Comparison of ENCODE assay signal across 8 cellular contexts in genomic region chr13:38763446-38764381, GRCh38.
A peak's percentile ranks its signal among the peaks of the same experiment; 100 is the strongest.
DNase-seq lines count a peak whose midpoint lies in the region; ATAC-seq, FAIRE-seq and TF ChIP-seq lines count a peak whose summit lies in the region.

No MANE protein-coding gene starts in this region.

- no peak overlapping the region for H2AFZ ChIP-seq in K562 (ENCODE audit: low read depth, low read length)

- H4K20me1 ChIP-seq in K562 (replicated peaks; ENCODE audit: control insufficient read depth, insufficient read depth, low read length), result no peaks in the 10 kb centered on the region

- H3K27me3 ChIP-seq in heart left ventricle, result peaks cover 0 to 26% (median 3%) of the 10 kb centered on the region in 9 donors
- no peaks in the 10 kb centered on the region for H3K27me3 ChIP-seq in right atrium auricular region
- H3K27me3 ChIP-seq in K562 (ENCODE audit: control insufficient read depth in 2 of 2, insufficient read depth in 2 of 2, low read length in 2 of 2), result no peaks in the 10 kb centered on the region

- intact Hi-C loops in heart left ventricle (cut with DNase I), result loop anchor here in 7 of 10 donors (1.0 to 5.0 kb wide), 3 partner anchors 76 to 77 kb away; partner anchors contain the start of gene FREM2 (in 6 of the 7)
- intact Hi-C loops in K562 (cut with micrococcal nuclease), result loop anchor here (10.0 kb wide), 2 partner anchors 151 to 1659 kb away; partner anchors contain the start of gene CSNK1A1L
- intact Hi-C loops in left colon (cut with DNase I, micrococcal nuclease), result no loop called here

- H3K27me3 Mint-ChIP-seq in activated CD4-positive, alpha-beta memory T cell treated with anti-CD3 and anti-CD28 coated beads, Interleukin-2, amount 10 ng/mL, durations not matched to agents 7 days and 5 days, result peaks cover 1% of the 10 kb centered on the region

- CTCF ChIA-PET in K562 (lab: Yijun Ruan, JAX; ENCODE audit: low intra/inter-chr PET ratio), result no interaction called here
- CTCF ChIA-PET in activated CD4-positive, alpha-beta memory T cell treated with anti-CD3 and anti-CD28 coated beads, Interleukin-2, amount 10 ng/mL, durations not matched to agents 7 days and 5 days (lab: Charles Lee), result no interaction called here

- no peak for DNase-seq in heart left ventricle
- DNase-seq in right atrium auricular region (ENCODE audit: low spot score), result no peak
- DNase-seq in NCI-H1105 treated with DMSO at 0.1 percent for 48 hours (lab: John Stamatoyannopoulos, UW), result peak; percentile 78
- DNase-seq in K562 (ENCODE audit: extremely low read depth in 1 of 4, low spot score in 3 of 4), result peak in 2 of 4 experiments; percentile 14 to 24
- DNase-seq in left colon, result no peak
- DNase-seq in HuH-7.5 (ENCODE audit: low spot score), result no peak
- DNase-seq in activated CD4-positive, alpha-beta memory T cell treated with anti-CD3 and anti-CD28 coated beads, Interleukin-2, amount 10 ng/mL, durations not matched to agents 7 days and 5 days, result no peak
- DNase-seq in NOMO-1 (lab: John Stamatoyannopoulos, UW; ENCODE audit: unreplicated experiment in 2 of 2), result no peak

- H3K4me3 Mint-ChIP-seq in activated CD4-positive, alpha-beta memory T cell treated with anti-CD3 and anti-CD28 coated beads, Interleukin-2, amount 10 ng/mL, durations not matched to agents 7 days and 5 days, result no peak overlapping the region

- H3K36me3 Mint-ChIP-seq in activated CD4-positive, alpha-beta memory T cell treated with anti-CD3 and anti-CD28 coated beads, Interleukin-2, amount 10 ng/mL, durations not matched to agents 7 days and 5 days (ENCODE audit: low read depth), result no peaks in the 10 kb centered on the region

- 28 to 32% (median 30%) methylated on average over 7 of the region's 7 CpGs for WGBS in heart left ventricle, 4 donors
- WGBS in K562 (ENCODE audit: insufficient coverage, low coverage, missing lambda C conversion rate), result 3% methylated on average over 7 of the region's 7 CpGs

- H3K4me3 ChIP-seq in heart left ventricle (no peak overlapping the region), right atrium auricular region (no peak overlapping the region), K562 (no peak overlapping the region)

- H3K27ac ChIP-seq in heart left ventricle (no peak overlapping the region), right atrium auricular region (no peak overlapping the region), K562 (ENCODE audit: extremely low read depth, low read depth, low read length) (no peak overlapping the region)

- BruUV-seq in K562 (replicated peaks; lab: Mats Ljungman, UMichigan), result no TSS peak

- H3K9me3 Mint-ChIP-seq in activated CD4-positive, alpha-beta memory T cell treated with anti-CD3 and anti-CD28 coated beads, Interleukin-2, amount 10 ng/mL, durations not matched to agents 7 days and 5 days, result no peaks in the 10 kb centered on the region

- H3K9me3 ChIP-seq in heart left ventricle (no peaks in the 10 kb centered on the region), right atrium auricular region (no peaks in the 10 kb centered on the region), K562 (replicated peaks; ENCODE audit: control insufficient read depth, insufficient read depth, low read depth, low read length) (no peaks in the 10 kb centered on the region)

- peak in 1 of 2 experiments; percentile 44; a peak in 2 of 4 replicates for TF ChIP-seq RAD21 in K562 (CRISPR knock-in tag; conservative IDR thresholded peaks at IDR 0.05 in 1 of 2, IDR thresholded peaks at IDR 0.05 in 1 of 2)

- TF ChIP-seq CTCF in heart left ventricle (IDR thresholded peaks at IDR 0.05), result peak; percentile 26 to 62 (median 45)
- TF ChIP-seq CTCF in right atrium auricular region (IDR thresholded peaks at IDR 0.05), result peak in 1 of 2 donors; percentile 60
- TF ChIP-seq CTCF in K562 (IDR thresholded peaks at IDR 0.05 in 2 of 3, conservative IDR thresholded peaks at IDR 0.05 in 1 of 3; ENCODE audit: insufficient read depth in 2 of 3, low read depth in 1 of 3, low read length in 3 of 3), result peak; percentile 40 to 44 (median 41); a peak in 4 of 6 replicates

- H3K4me1 Mint-ChIP-seq in activated CD4-positive, alpha-beta memory T cell treated with anti-CD3 and anti-CD28 coated beads, Interleukin-2, amount 10 ng/mL, durations not matched to agents 7 days and 5 days, result no peaks in the 10 kb centered on the region

- H3K9me1 ChIP-seq in K562 (ENCODE audit: control insufficient read depth, insufficient read depth, low read length), result no peaks in the 10 kb centered on the region

- no peaks in the 10 kb centered on the region for H3K4me1 ChIP-seq in heart left ventricle
- no peaks in the 10 kb centered on the region for H3K4me1 ChIP-seq in right atrium auricular region
- H3K4me1 ChIP-seq in K562 (replicated peaks in 1 of 2; ENCODE audit: control insufficient read depth in 2 of 2, insufficient read depth in 2 of 2, low read length in 2 of 2), result no peaks in the 10 kb centered on the region

- in situ Hi-C loops in K562 (cut with MboI), result no loop called here

- no peak for TF ChIP-seq EP300 in K562 (IDR thresholded peaks at IDR 0.05; ENCODE audit: low read length)

- POLR2A ChIA-PET in K562 (lab: Yijun Ruan, JAX), result no interaction called here
- POLR2A ChIA-PET in activated CD4-positive, alpha-beta memory T cell treated with anti-CD3 and anti-CD28 coated beads, Interleukin-2, amount 10 ng/mL, durations not matched to agents 7 days and 5 days (lab: Charles Lee), result no interaction called here

- no peak overlapping the region for H3K27ac Mint-ChIP-seq in activated CD4-positive, alpha-beta memory T cell treated with anti-CD3 and anti-CD28 coated beads, Interleukin-2, amount 10 ng/mL, durations not matched to agents 7 days and 5 days

- H3K36me3 ChIP-seq in heart left ventricle, result no peaks in the 10 kb centered on the region
- no peaks in the 10 kb centered on the region for H3K36me3 ChIP-seq in right atrium auricular region
- no peaks in the 10 kb centered on the region for H3K36me3 ChIP-seq in K562 (ENCODE audit: control insufficient read depth, insufficient read depth, low read length)

- H3K9ac ChIP-seq in K562 (ENCODE audit: insufficient read depth in 1 of 2, low read depth in 2 of 2, low read length in 2 of 2), result no peak overlapping the region

- TF ChIP-seq POLR2A in heart left ventricle (IDR thresholded peaks at IDR 0.05) (no peak), K562 (conservative IDR thresholded peaks at IDR 0.05) (no peak)

- no peak for FAIRE-seq in K562 (lab: Jason Lieb, UNC)

- ATAC-seq in heart left ventricle (no peak), K562 (peak; percentile 83), left colon (peak; percentile 40)

- H3K4me2 ChIP-seq in K562 (ENCODE audit: insufficient read depth, low read length), result no peak overlapping the region

- H3K79me2 ChIP-seq in K562 (ENCODE audit: control insufficient read depth, insufficient read depth, low read length), result no peaks in the 10 kb centered on the region

TF ChIP-seq in K562, 482 proteins besides CTCF, POLR2A, EP300 and RAD21:
- peak; percentile 20; the same call in 1 of the 2 replicates for TF ChIP-seq SMC3 (conservative IDR thresholded peaks at IDR 0.05; ENCODE audit: insufficient read depth, low read depth, low read length)
- TF ChIP-seq ZMIZ1 (IDR thresholded peaks at IDR 0.05; ENCODE audit: low read depth in 2 of 2, low read length in 2 of 2), result no peak
- TF ChIP-seq FOXK1 (CRISPR knock-in tag; IDR thresholded peaks at IDR 0.05; ENCODE audit: borderline replicate concordance), result no peak
- TF ChIP-seq SREBF1 (IDR thresholded peaks at IDR 0.05; ENCODE audit: borderline replicate concordance, low read depth, low read length), result no peak
- no peak for TF ChIP-seq ZNF311 (CRISPR knock-in tag; IDR thresholded peaks at IDR 0.05)
- no peak for TF ChIP-seq ZNF165 (CRISPR knock-in tag; IDR thresholded peaks at IDR 0.05; ENCODE audit: borderline replicate concordance)

Comparison
In these comparisons a context has a peak if more than half of its experiments do, and no peak if none do; other contexts are left out.
1. ATAC-seq: peak in K562 (single experiment) and left colon (single experiment); none in heart left ventricle (0 of 4).
2. intact Hi-C loops: an anchor here in heart left ventricle (1.0 to 5.0 kb wide) and K562 (10.0 kb wide); none called in left colon.